Comparison of ENCODE assay signal across 11 cellular contexts in the genomic region with DNA sequence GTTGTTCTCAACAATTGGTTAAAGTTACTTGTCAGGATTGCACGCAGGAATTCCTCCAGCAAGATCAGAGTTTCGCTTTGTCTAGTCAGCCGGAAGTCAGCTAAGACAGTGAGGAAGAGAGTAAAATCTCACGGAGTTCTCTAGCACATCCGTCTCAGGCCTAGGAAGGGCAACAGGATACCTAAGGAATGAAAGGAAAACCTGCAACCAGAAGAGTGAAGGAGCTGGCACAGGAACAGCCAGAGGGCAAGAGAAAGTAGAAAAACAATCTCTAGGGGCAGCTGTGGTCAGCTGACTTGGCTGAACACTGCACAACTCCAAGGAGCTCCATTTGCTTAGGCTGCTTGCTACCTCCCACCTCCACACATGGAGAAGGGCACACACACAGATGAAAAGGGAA. TPM values are rescaled to one million over a fixed set of nuclear protein-coding genes. Genes with fewer than 3 reads are reported as not detected.
DNase-seq lines count a peak whose midpoint lies in the region; ATAC-seq and TF ChIP-seq lines count a peak whose summit lies in the region.
"Had no signal": no experiment of that assay in that cellular context is flagged by ENCODE, and none has a peak within 500 bp of the region (broad histone marks: within the 10 kb centered on the region; RNA-seq: fewer than 3 reads in every experiment).

No MANE protein-coding gene starts in this region.

- DNase-seq in left lobe of liver (ENCODE audit: low spot score) (no peak), thoracic aorta (ENCODE audit: low spot score) (no peak), NCI-H2227 treated with DMSO at 0.1 percent for 48 hours (lab: John Stamatoyannopoulos, UW) (no peak), D341Med (ENCODE audit: low spot score) (no peak)
- DNase-seq: activated CD4-positive, alpha-beta memory T cell treated with anti-CD3 and anti-CD28 coated beads, Interleukin-2, amount 10 ng/mL, durations not matched to agents 7 days and 5 days; stimulated activated CD4-positive, alpha-beta T cell treated with anti-CD3 and anti-CD28 coated beads, Interleukin-4, amount 100 ng/mL, for 4 hours; stimulated activated naive CD4-positive, alpha-beta T cell treated with Interleukin-2 at 50 U/mL for 16 hours had no signal

- no peaks in the 10 kb centered on the region for H3K36me3 ChIP-seq in thoracic aorta

- H3K27ac ChIP-seq in cingulate gyrus (ENCODE audit: low read depth, low read length) = peak overlapping the region; percentile 73
- H3K27ac ChIP-seq in thoracic aorta = peak overlapping the region; percentile 55 to 73

- H3K9me3 ChIP-seq in thoracic aorta = no peaks in the 10 kb centered on the region

- peak overlapping the region; percentile 56 for H3K4me3 ChIP-seq in thoracic aorta

- no peaks in the 10 kb centered on the region for H3K27me3 ChIP-seq in thoracic aorta (replicated peaks; ENCODE audit: insufficient read depth)

- peaks cover 0 to 13% of the 10 kb centered on the region in 2 donors for H3K4me1 ChIP-seq in thoracic aorta (ENCODE audit: control insufficient read depth in 1 of 2, low read depth in 2 of 2)

- ATAC-seq in left lobe of liver (peak; percentile 19), thoracic aorta (ENCODE audit: insufficient number of reproducible peaks, low FRiP score, low read depth) (no peak), GM19395 (IDR thresholded peaks at IDR 0.05; ENCODE audit: unreplicated experiment) (no peak), GM18511 (IDR thresholded peaks at IDR 0.05; ENCODE audit: unreplicated experiment) (no peak)

- no peak for TF ChIP-seq CTCF in thoracic aorta (IDR thresholded peaks at IDR 0.05)

TF ChIP-seq in PFSK-1, 5 proteins besides CTCF, POLR2A, EP300 and RAD21:
- peak; percentile 39 for TF ChIP-seq FOXP2 (optimal IDR thresholded peaks at IDR 0.05; ENCODE audit: borderline replicate concordance, extremely low read depth, extremely low read length, insufficient read depth)
- TF ChIP-seq SIN3A (IDR thresholded peaks at IDR 0.05; ENCODE audit: borderline replicate concordance, insufficient read depth, low read length) = no peak

RNA-seq across cellular contexts. Expression of a gene that starts 23.7 kb away (rescaled TPM):
- 21.5 TPM for polyA plus RNA-seq in PFSK-1 (2012; ENCODE audit: insufficient read length, low read depth)
- total RNA-seq in left lobe of liver (51.7 TPM), thoracic aorta (10 to 100 TPM; 45.6 to 62.3 TPM)
